Comparison of ENCODE assay signal across 1 cellular context in the genomic region with DNA sequence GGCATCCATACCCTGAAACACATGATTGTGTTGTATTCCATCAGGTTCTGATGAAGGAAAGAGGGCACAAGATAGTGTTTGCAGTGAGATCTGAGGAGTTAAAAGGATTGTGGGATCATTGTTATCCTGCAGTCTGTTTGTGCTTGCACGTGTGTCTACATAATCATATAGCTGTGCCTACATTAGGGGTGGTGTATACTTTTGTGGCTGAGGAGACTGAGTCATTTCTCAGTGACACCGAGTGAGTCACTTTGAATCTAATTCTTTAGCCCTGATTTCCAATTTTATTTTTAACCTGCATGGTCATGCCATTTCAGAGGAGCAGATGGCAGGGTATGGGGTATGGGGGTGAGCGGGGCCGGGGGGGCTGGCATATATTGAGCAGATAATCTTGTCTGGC.
TF ChIP-seq lines count a peak whose summit lies in the region.

No MANE protein-coding gene starts in this region.

TF ChIP-seq in SK-N-SH, 30 proteins besides CTCF, POLR2A, EP300 and RAD21 (continued from another document):
- no peak for TF ChIP-seq NRF1 (IDR thresholded peaks at IDR 0.05; ENCODE audit: low read depth, low read length)
